8 cellular contexts compared by ENCODE assay signal in genomic region chr10:27743736-27744477, GRCh38. TPM values are rescaled to one million over a fixed set of nuclear protein-coding genes. Genes with fewer than 3 reads are reported as not detected.
A peak's percentile ranks its signal among the peaks of the same experiment; 100 is the strongest.
DNase-seq lines count a peak whose midpoint lies in the region; ATAC-seq, FAIRE-seq and TF ChIP-seq lines count a peak whose summit lies in the region.

No MANE protein-coding gene starts in this region.

- no peaks in the 10 kb centered on the region for H3K36me3 Mint-ChIP-seq in WTC11
- no peaks in the 10 kb centered on the region for H3K36me3 Mint-ChIP-seq in progenitor cell of endocrine pancreas (ENCODE audit: insufficient read depth)

- H2AFZ ChIP-seq in Karpas-422 (ENCODE audit: low read length): no peak overlapping the region

- TF ChIP-seq POLR2A in GM12892 (IDR thresholded peaks at IDR 0.05; ENCODE audit: low read depth, low read length): no peak

- H3K4me2 ChIP-seq in Karpas-422 (ENCODE audit: low read depth, low read length, poor library complexity, severe bottlenecking): no peak overlapping the region

- H3K27ac Mint-ChIP-seq in WTC11: no peak overlapping the region
- H3K27ac Mint-ChIP-seq in progenitor cell of endocrine pancreas: peak overlapping the region; percentile 54

- CTCF ChIA-PET in WTC11 (lab: Charles Lee): interaction anchor here (0.6 to 3.7 kb wide), 6 partner anchors 40 to 638 kb away, joined by 3 to 19 read pairs (median 4); partner anchors contain the start of gene MPP7

- no peaks in the 10 kb centered on the region; the same call in 1 of the 2 replicates for H3K9me3 ChIP-seq in Karpas-422 (ENCODE audit: low read length)

- no peaks in the 10 kb centered on the region for H3K9me2 ChIP-seq in Karpas-422 (replicated peaks; ENCODE audit: insufficient read depth, low read length)

- peaks cover 28% of the 10 kb centered on the region for H3K4me1 Mint-ChIP-seq in WTC11
- H3K4me1 Mint-ChIP-seq in progenitor cell of endocrine pancreas (ENCODE audit: low read depth): peaks cover 16% of the 10 kb centered on the region

- H3K27me3 ChIP-seq in foreskin keratinocyte (peaks cover 91% of the 10 kb centered on the region), Karpas-422 (ENCODE audit: low read length) (no peaks in the 10 kb centered on the region)

- H3K27me3 Mint-ChIP-seq in WTC11 (ENCODE audit: low read depth) (peaks cover 85% of the 10 kb centered on the region), progenitor cell of endocrine pancreas (peaks cover 74% of the 10 kb centered on the region)

- H3K9me3 Mint-ChIP-seq in WTC11: no peaks in the 10 kb centered on the region
- H3K9me3 Mint-ChIP-seq in progenitor cell of endocrine pancreas (ENCODE audit: low read depth): no peaks in the 10 kb centered on the region

- H4K20me1 ChIP-seq in Karpas-422 (ENCODE audit: insufficient read depth, low read depth, low read length): no peaks in the 10 kb centered on the region

- H3K4me3 Mint-ChIP-seq in WTC11: peak overlapping the region; percentile 92
- H3K4me3 Mint-ChIP-seq in progenitor cell of endocrine pancreas (ENCODE audit: low read depth): peak overlapping the region; percentile 78

- FAIRE-seq in GM12892 (lab: Jason Lieb, UNC): no peak

- POLR2A ChIA-PET in WTC11 (lab: Charles Lee): no interaction called here

- no peak for TF ChIP-seq CTCF in WTC11 (IDR thresholded peaks at IDR 0.05)
- no peak for TF ChIP-seq CTCF in foreskin keratinocyte (conservative IDR thresholded peaks at IDR 0.05)
- TF ChIP-seq CTCF in progenitor cell of endocrine pancreas (IDR thresholded peaks at IDR 0.05; ENCODE audit: unreplicated experiment): no peak

- H3K9ac ChIP-seq in Karpas-422 (ENCODE audit: low read length): no peak overlapping the region

- no peaks in the 10 kb centered on the region for H3K79me2 ChIP-seq in Karpas-422 (ENCODE audit: low read length)

- H3K4me1 ChIP-seq in foreskin keratinocyte: no peaks in the 10 kb centered on the region
- H3K4me1 ChIP-seq in Karpas-422 (ENCODE audit: low read length): no peaks in the 10 kb centered on the region

- H3K36me3 ChIP-seq in Karpas-422 (ENCODE audit: insufficient read depth, low read length): no peaks in the 10 kb centered on the region

- ATAC-seq in WTC11 (no peak), foreskin keratinocyte (peak; percentile 16), HG02938 (IDR thresholded peaks at IDR 0.05; ENCODE audit: unreplicated experiment) (no peak)

- no peak overlapping the region for H3K4me3 ChIP-seq in Karpas-422 (ENCODE audit: low read length)

- DNase-seq in GM03348 (ENCODE audit: low spot score): peak; percentile 35
- peak; percentile 10 for DNase-seq in WTC11 (ENCODE audit: low spot score)
- peak in 1 of 2 donors; percentile 20 for DNase-seq in foreskin keratinocyte
- no peak for DNase-seq in progenitor cell of endocrine pancreas (ENCODE audit: low spot score, unreplicated experiment)
- no peak for DNase-seq in amygdala (lab: John Stamatoyannopoulos, UW)
- no peak for DNase-seq in GM12892 (ENCODE audit: insufficient read length)
- no peak for DNase-seq in Karpas-422

- H3K27ac ChIP-seq in foreskin keratinocyte: no peak overlapping the region
- H3K27ac ChIP-seq in Karpas-422 (ENCODE audit: low read length): no peak overlapping the region

TF ChIP-seq in WTC11, 78 proteins besides CTCF, POLR2A, EP300 and RAD21:
- TF ChIP-seq ZNF232 (CRISPR knock-in tag; IDR thresholded peaks at IDR 0.05): 0 out of 2 replicates have a peak, but pooled peaks have one; percentile 31
- TF ChIP-seq SMAD4 (CRISPR knock-in tag; IDR thresholded peaks at IDR 0.05): no peak

RNA-seq across cellular contexts. Expression of gene MKX, which starts 1.7 kb away (rescaled TPM):
- total RNA-seq in WTC11 (2021) (0.87 to 1.8 TPM (median 1.2 TPM) in 3 replicates), foreskin keratinocyte (0.11 TPM in 1 of 2 replicates, not detected in the other), progenitor cell of endocrine pancreas (0.31 and 0.67 TPM in 2 replicates)
- 0.03 TPM in 1 of 2 replicates, not detected in the other for polyA plus RNA-seq in foreskin keratinocyte
- polyA plus RNA-seq in GM12892 (2012; ENCODE audit: missing spikeins): not detected
- total RNA-seq in Karpas-422 (2014; rRNA removed; shearing (Covaris generic); ENCODE audit: low replicate concordance): not detected in 2 replicates

Comparison
In these comparisons a context has a peak if more than half of its experiments do, and no peak if none do; other contexts are left out.
1. DNase-seq: peak in GM03348 (single experiment) and WTC11 (single experiment); none in progenitor cell of endocrine pancreas (single experiment), amygdala (0 of 56), GM12892 (single experiment) and Karpas-422 (single experiment).